ENCODE assay signal across 8 cellular contexts in the genomic region with DNA sequence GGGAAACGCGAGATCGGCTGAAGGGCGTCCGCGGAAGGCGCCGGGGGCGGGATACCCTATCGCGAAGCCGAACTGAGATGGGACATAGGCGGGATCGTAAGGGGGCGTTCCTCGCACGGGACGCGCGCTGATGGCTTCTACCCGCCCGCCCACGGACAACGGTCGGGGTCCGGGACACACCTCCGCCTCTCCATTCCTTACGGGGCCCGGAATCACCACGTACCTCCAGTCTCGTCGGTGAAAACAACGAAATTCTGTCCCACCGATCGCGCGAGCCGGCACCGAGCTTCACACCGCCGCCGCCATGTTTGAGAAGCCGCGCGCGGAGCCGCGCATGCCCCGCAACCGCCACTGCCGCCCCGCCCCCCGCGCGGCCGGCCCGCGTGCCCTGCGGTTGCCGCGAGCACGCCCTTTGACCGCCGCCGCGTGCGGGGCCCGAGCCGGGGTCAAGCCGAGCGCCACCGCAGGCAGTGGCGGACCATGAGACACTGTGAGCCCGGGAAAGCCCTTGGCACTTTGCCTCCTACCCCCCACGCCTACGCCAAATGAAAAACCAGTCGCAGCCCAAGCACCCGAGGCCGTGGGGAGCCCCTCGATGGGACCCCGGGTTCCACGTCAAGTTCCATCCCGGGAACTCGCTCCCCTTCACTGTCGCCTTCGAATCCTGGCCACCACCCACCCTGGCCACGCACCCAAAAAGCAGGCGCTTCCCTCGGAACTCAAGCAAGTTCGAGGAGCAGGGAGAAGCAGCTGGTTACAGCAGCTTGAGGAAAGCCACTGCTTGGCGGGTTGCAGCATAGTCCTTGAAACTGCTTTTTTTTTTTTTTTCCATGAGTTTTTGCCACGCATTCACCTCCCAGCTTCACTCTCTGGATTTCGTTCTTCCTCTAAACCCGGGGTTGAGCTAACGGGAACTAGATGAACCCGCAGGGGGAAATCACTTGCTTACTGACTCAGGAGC. TPM values are rescaled to one million over a fixed set of nuclear protein-coding genes. Genes with fewer than 3 reads are reported as not detected.
DNase-seq lines count a peak whose midpoint lies in the region; ATAC-seq, FAIRE-seq and TF ChIP-seq lines count a peak whose summit lies in the region.

A gene (minus strand): TSS at position 320 of the 961 bp plus-strand sequence. CDS start 20,617 bp downstream, outside the sequence.

- peak within 1 kb of the TSS; percentile 73 for H4K91ac ChIP-seq in trophoblast cell (ENCODE audit: low read depth, low read length)

- H3K4me2 ChIP-seq in trophoblast cell (ENCODE audit: low read length): peak within 1 kb of the TSS; percentile 92

- TF ChIP-seq CTCF in heart right ventricle (IDR thresholded peaks at IDR 0.05): no peak

- H2BK12ac ChIP-seq in trophoblast cell (ENCODE audit: low read length): no peak within 1 kb of the TSS

- ATAC-seq in Right ventricle myocardium inferior: peak; percentile 72
- ATAC-seq in activated naive CD8-positive, alpha-beta T cell treated with anti-CD3 and anti-CD28 coated beads, Interleukin-2, amount 50 U/mL, for 24 hours: peak; percentile 33
- peak; percentile 54 to 92 (median 70) for ATAC-seq in heart right ventricle
- no peak for ATAC-seq in GM18907 (IDR thresholded peaks at IDR 0.05; ENCODE audit: unreplicated experiment)

- no peaks in the 10 kb centered on the region for H3K36me3 Mint-ChIP-seq in activated naive CD8-positive, alpha-beta T cell treated with anti-CD3 and anti-CD28 coated beads, Interleukin-2, amount 50 U/mL, for 24 hours (ENCODE audit: low read depth)

- peak within 1 kb of the TSS; percentile 38 to 62 (median 57) for H3K4me3 ChIP-seq in heart right ventricle
- peak within 1 kb of the TSS; percentile 80 for H3K4me3 ChIP-seq in trophoblast cell (ENCODE audit: low read depth, low read length)

- H3K27ac ChIP-seq in heart right ventricle: peak within 1 kb of the TSS in 1 of 10 donors; percentile 10
- no peak within 1 kb of the TSS for H3K27ac ChIP-seq in trophoblast cell (ENCODE audit: low read depth, low read length)

- no peak within 1 kb of the TSS for H3K9ac ChIP-seq in trophoblast cell (ENCODE audit: low read length)

- H3K14ac ChIP-seq in trophoblast cell (ENCODE audit: low read length): no peak within 1 kb of the TSS

- peak within 1 kb of the TSS; percentile 35 for H3K18ac ChIP-seq in trophoblast cell (ENCODE audit: low read length)

- peak within 1 kb of the TSS; percentile 39 for H2AFZ ChIP-seq in trophoblast cell (ENCODE audit: insufficient read depth, low read length, poor library complexity)

- H3K23ac ChIP-seq in trophoblast cell (ENCODE audit: low read length): no peak within 1 kb of the TSS

- DNase-seq in Right ventricle myocardium inferior (ENCODE audit: missing footprints): peak; percentile 75
- no peak for DNase-seq in cardiac septum (ENCODE audit: low spot score)
- peak; percentile 8 for DNase-seq in RCC 7860 (ENCODE audit: low spot score)
- DNase-seq in activated naive CD8-positive, alpha-beta T cell treated with anti-CD3 and anti-CD28 coated beads, Interleukin-2, amount 50 U/mL, for 24 hours: peak; percentile 41
- DNase-seq in heart right ventricle: peak; percentile 17 to 46
- peak in 1 of 2 donors; percentile 41 for DNase-seq in trophoblast cell
- no peak for DNase-seq in DMS79 treated with DMSO at 0.1 percent for 48 hours (lab: John Stamatoyannopoulos, UW)

- peaks cover 13% of the 10 kb centered on the region for H3K4me1 Mint-ChIP-seq in activated naive CD8-positive, alpha-beta T cell treated with anti-CD3 and anti-CD28 coated beads, Interleukin-2, amount 50 U/mL, for 24 hours

- no peak within 1 kb of the TSS for H4K12ac ChIP-seq in trophoblast cell (ENCODE audit: low read depth, low read length)

- H3K79me1 ChIP-seq in trophoblast cell (ENCODE audit: low read length): no peaks in the 10 kb centered on the region

- peaks cover 0 to 6% (median 0%) of the 10 kb centered on the region in 9 donors for H3K4me1 ChIP-seq in heart right ventricle
- H3K4me1 ChIP-seq in trophoblast cell (ENCODE audit: control insufficient read depth in 1 of 2, insufficient read depth in 2 of 2, low read length in 2 of 2): peaks cover 0 to 2% of the 10 kb centered on the region in 2 experiments

- no peak for FAIRE-seq in RCC 7860 (lab: Jason Lieb, UNC)

- peaks cover 0 to 54% (median 0%) of the 10 kb centered on the region in 7 donors for H3K27me3 ChIP-seq in heart right ventricle
- peaks cover 6% of the 10 kb centered on the region for H3K27me3 ChIP-seq in trophoblast cell (ENCODE audit: insufficient read depth, low read length)

- no peaks in the 10 kb centered on the region for H3K36me3 ChIP-seq in heart right ventricle
- no peaks in the 10 kb centered on the region for H3K36me3 ChIP-seq in trophoblast cell (ENCODE audit: control insufficient read depth in 1 of 2, insufficient read depth in 2 of 2, low read length in 2 of 2)

- intact Hi-C loops in Right ventricle myocardium inferior (cut with DNase I) (no loop called here), cardiac septum (cut with DNase I) (no loop called here), heart right ventricle (cut with DNase I) (no loop called here)

- no peaks in the 10 kb centered on the region for H3K9me3 ChIP-seq in heart right ventricle
- H3K9me3 ChIP-seq in trophoblast cell (ENCODE audit: insufficient read depth, low read depth, low read length): no peaks in the 10 kb centered on the region

- no peak within 1 kb of the TSS for H2BK120ac ChIP-seq in trophoblast cell (ENCODE audit: insufficient read depth, low read length, poor library complexity)

- no peaks in the 10 kb centered on the region for H3K79me2 ChIP-seq in trophoblast cell (ENCODE audit: control insufficient read depth, insufficient read depth, low read length, poor library complexity)

- peaks cover 12% of the 10 kb centered on the region for H3K27me3 Mint-ChIP-seq in activated naive CD8-positive, alpha-beta T cell treated with anti-CD3 and anti-CD28 coated beads, Interleukin-2, amount 50 U/mL, for 24 hours

- H4K8ac ChIP-seq in trophoblast cell (ENCODE audit: low read depth, low read length): peak within 1 kb of the TSS; percentile 67

- no peak within 1 kb of the TSS for H2BK5ac ChIP-seq in trophoblast cell (ENCODE audit: low read depth, low read length, poor library complexity)

- H3K4ac ChIP-seq in trophoblast cell (ENCODE audit: low read depth, low read length): no peak within 1 kb of the TSS

- peak within 1 kb of the TSS; percentile 71 for H3K4me3 Mint-ChIP-seq in activated naive CD8-positive, alpha-beta T cell treated with anti-CD3 and anti-CD28 coated beads, Interleukin-2, amount 50 U/mL, for 24 hours

- 2 to 3% methylated on average over 49 to 94 of the region's 96 CpGs for WGBS in heart right ventricle, 2 donors
- no CpG with 5 or more reads among the region's 96 CpGs for WGBS in trophoblast cell (ENCODE audit: extremely low coverage, insufficient coverage, insufficient read length)

- no peak within 1 kb of the TSS for H2AK5ac ChIP-seq in trophoblast cell (ENCODE audit: low read length)

- H3K27ac Mint-ChIP-seq in activated naive CD8-positive, alpha-beta T cell treated with anti-CD3 and anti-CD28 coated beads, Interleukin-2, amount 50 U/mL, for 24 hours: peak within 1 kb of the TSS; percentile 35

- no peaks in the 10 kb centered on the region for H3K9me3 Mint-ChIP-seq in activated naive CD8-positive, alpha-beta T cell treated with anti-CD3 and anti-CD28 coated beads, Interleukin-2, amount 50 U/mL, for 24 hours

RNA-seq across cellular contexts. Expression of the gene that starts here (rescaled TPM):
- total RNA-seq in Right ventricle myocardium inferior (1.4 TPM), cardiac septum (0.97 TPM), heart right ventricle (1 to 10 TPM in 1 of 10 donors, under 1 TPM in 9; 0.62 to 1.6 (median 0.88) TPM)
- 1 to 10 TPM; 1.6 TPM for polyA plus RNA-seq in heart right ventricle
- 1.3 and 1.5 TPM in 2 replicates for polyA plus RNA-seq in trophoblast cell (2013)

Comparison
In these comparisons a context has a peak if more than half of its experiments do, and no peak if none do; other contexts are left out.
1. DNase-seq: peak in Right ventricle myocardium inferior (single experiment), RCC 7860 (single experiment), activated naive CD8-positive, alpha-beta T cell treated with anti-CD3 and anti-CD28 coated beads, Interleukin-2, amount 50 U/mL, for 24 hours (single experiment) and heart right ventricle (2 of 2); none in cardiac septum (single experiment) and DMS79 treated with DMSO at 0.1 percent for 48 hours (single experiment).